ENCODE assay signal across 5 cellular contexts in genomic region chr1:217381773-217382172, GRCh38.
DNase-seq lines count a peak whose midpoint lies in the region; ATAC-seq and TF ChIP-seq lines count a peak whose summit lies in the region.
"Not testable (repeated sequence)": the region's sequence is repeated elsewhere in the genome, so short reads cannot be mapped to it uniquely, and the experiment has no call there.

No MANE protein-coding gene starts in this region.

- H3K9me2 ChIP-seq in GM23338 (ENCODE audit: insufficient read depth), result not testable (repeated sequence)

- H3K27ac ChIP-seq in GM23338 (ENCODE audit: low read depth); esophagus muscularis mucosa (replicated peaks in 1 of 4); neural progenitor cell: not testable (repeated sequence)

- not testable (repeated sequence) for ATAC-seq in GM23338

- not testable (repeated sequence) for H3K36me3 ChIP-seq in GM23338 (ENCODE audit: insufficient read depth); NT2/D1 (ENCODE audit: insufficient read depth, insufficient read length, low read length); esophagus muscularis mucosa; neural progenitor cell

- H2AFZ ChIP-seq in GM23338; neural progenitor cell (replicated peaks): not testable (repeated sequence)

- H3K9me3 ChIP-seq in NT2/D1 (ENCODE audit: insufficient read depth, low read length) (peaks cover 35% of the 10 kb centered on the region; the same call in 1 of the 2 replicates), esophagus muscularis mucosa (peaks cover 0 to 13% (median 6%) of the 10 kb centered on the region in 4 donors)
- not testable (repeated sequence) for H3K9me3 ChIP-seq in neural progenitor cell (ENCODE audit: low read depth)

- not testable (repeated sequence) for H3K9ac ChIP-seq in NT2/D1 (ENCODE audit: insufficient read length, low read depth); neural progenitor cell

- H4K20me1 ChIP-seq in GM23338 (replicated peaks; ENCODE audit: insufficient read depth); neural progenitor cell (ENCODE audit: low read depth): not testable (repeated sequence)

- not testable (repeated sequence) for H3K4me3 ChIP-seq in GM23338; NT2/D1 (ENCODE audit: insufficient read length, low read depth); esophagus muscularis mucosa; neural progenitor cell

- peaks cover 30% of the 10 kb centered on the region for H3K36me3 Mint-ChIP-seq in GM23338 (ENCODE audit: low read depth)
- H3K36me3 Mint-ChIP-seq in neural progenitor cell, result not testable (repeated sequence)

- TF ChIP-seq POLR2A in esophagus muscularis mucosa (IDR thresholded peaks at IDR 0.05; ENCODE audit: low read depth), result not testable (repeated sequence)

- peak; percentile 74 for DNase-seq in GM23338 (ENCODE audit: low spot score)
- peak; percentile 81 for DNase-seq in NT2/D1 (ENCODE audit: low read depth, low spot score)
- peak; percentile 29 for DNase-seq in esophagus muscularis mucosa (ENCODE audit: extremely low spot score)
- DNase-seq in iPS DF 19.7 (ENCODE audit: low read depth, low spot score), result peak; percentile 42
- DNase-seq in neural progenitor cell (ENCODE audit: low spot score), result peak; percentile 85

- H3K4me3 Mint-ChIP-seq in GM23338, neural progenitor cell: not testable (repeated sequence)

- intact Hi-C loops in esophagus muscularis mucosa (cut with DNase I), result not testable (repeated sequence)

- peaks cover 62% of the 10 kb centered on the region for H3K9me3 Mint-ChIP-seq in GM23338
- H3K9me3 Mint-ChIP-seq in neural progenitor cell, result peaks cover 42% of the 10 kb centered on the region

- H3K27me3 ChIP-seq in GM23338 (ENCODE audit: insufficient read depth) (peaks cover 52% of the 10 kb centered on the region), neural progenitor cell (peaks cover 23% of the 10 kb centered on the region)
- H3K27me3 ChIP-seq in NT2/D1 (ENCODE audit: insufficient read depth, insufficient read length); esophagus muscularis mucosa: not testable (repeated sequence)

- not testable (repeated sequence) for H3K27ac Mint-ChIP-seq in GM23338
- H3K27ac Mint-ChIP-seq in neural progenitor cell, result peak overlapping the region; percentile 27

- whole genome bisulfite sequencing in esophagus muscularis mucosa, result 44% methylated on average over 2 of the region's 2 CpGs

- not testable (repeated sequence) for H3K79me2 ChIP-seq in GM23338 (replicated peaks; ENCODE audit: insufficient read depth); neural progenitor cell (ENCODE audit: low read depth)

- peaks cover 43% of the 10 kb centered on the region for H3K27me3 Mint-ChIP-seq in GM23338 (ENCODE audit: insufficient read depth, low read depth, poor library complexity)
- H3K27me3 Mint-ChIP-seq in neural progenitor cell (ENCODE audit: insufficient read depth, low read depth), result peaks cover 11% of the 10 kb centered on the region

- H3K4me1 Mint-ChIP-seq in GM23338, neural progenitor cell: not testable (repeated sequence)

- not testable (repeated sequence) for H3K4me1 ChIP-seq in GM23338 (ENCODE audit: insufficient read depth); NT2/D1 (ENCODE audit: insufficient read depth, insufficient read length); esophagus muscularis mucosa; neural progenitor cell

- not testable (repeated sequence) for H3K4me2 ChIP-seq in GM23338, neural progenitor cell

- not testable (repeated sequence) for H3F3A ChIP-seq in GM23338 (replicated peaks; ENCODE audit: low read depth); neural progenitor cell (ENCODE audit: low read depth)

- TF ChIP-seq EP300 in esophagus muscularis mucosa (IDR thresholded peaks at IDR 0.05), result not testable (repeated sequence)

- not testable (repeated sequence) for TF ChIP-seq CTCF in GM23338 (conservative IDR thresholded peaks at IDR 0.05; ENCODE audit: low read depth in 2 of 2); esophagus muscularis mucosa (IDR thresholded peaks at IDR 0.05); neural progenitor cell (IDR thresholded peaks at IDR 0.05)

Comparison
In these comparisons a context has a peak if more than half of its experiments do, and no peak if none do; other contexts are left out.
1. DNase-seq: peak in every context shown above with its lines; median percentile 85 in neural progenitor cell; 81 in NT2/D1; 74 in GM23338; 42 in iPS DF 19.7; 29 in esophagus muscularis mucosa.